Comparison of ENCODE assay signal across 28 cellular contexts in genomic region chr15:95558916-95559315, GRCh38.
DNase-seq lines count a peak whose midpoint lies in the region; FAIRE-seq and TF ChIP-seq lines count a peak whose summit lies in the region.
"Had no signal": no experiment of that assay in that cellular context is flagged by ENCODE, and none has a peak within 500 bp of the region (broad histone marks: within the 10 kb centered on the region; RNA-seq: fewer than 3 reads in every experiment).

No MANE protein-coding gene starts in this region.

- H3K4me1 ChIP-seq in breast epithelium (peaks cover 0 to 4% of the 10 kb centered on the region in 2 donors), mesenchymal stem cell (ENCODE audit: control insufficient read depth, insufficient read depth, low read depth, low read length) (peaks cover 2% of the 10 kb centered on the region), esophagus muscularis mucosa (peaks cover 0 to 17% (median 5%) of the 10 kb centered on the region in 4 donors)
- H3K4me1 ChIP-seq: Peyer's patch had no signal

- no peaks in the 10 kb centered on the region for H3K79me1 ChIP-seq in mesenchymal stem cell (replicated peaks; ENCODE audit: low read length, poor library complexity, severe bottlenecking)

- H2BK12ac ChIP-seq in mesenchymal stem cell (ENCODE audit: low read length in 2 of 2): no peak overlapping the region

- intact Hi-C loops in MCF 10A (cut with micrococcal nuclease) (loop anchor here (5.0 kb wide), 1 partner anchor 768 kb away; no protein-coding TSS in a partner anchor), breast epithelium (cut with DNase I; ENCODE audit: low total_unique reads) (no loop called here), esophagus muscularis mucosa (cut with DNase I) (no loop called here)

- H3K4me1 Mint-ChIP-seq in MCF 10A (ENCODE audit: insufficient read depth, unreplicated experiment): peaks cover 37% of the 10 kb centered on the region
- H3K4me1 Mint-ChIP-seq: activated naive CD4-positive, alpha-beta T cell treated with anti-CD3 and anti-CD28 coated beads, Interleukin-2, amount 10 ng/mL, durations not matched to agents 7 days and 5 days; CD4-positive, CD25-positive, alpha-beta regulatory T cell; stimulated activated effector memory CD8-positive, alpha-beta T cell treated with anti-CD3 and anti-CD28 coated beads, Interleukin-12 subunit alpha, Interleukin-12 subunit beta, amount 100 ng/mL, for 72 hours had no signal

- no peaks in the 10 kb centered on the region for H3K36me3 Mint-ChIP-seq in MCF 10A (ENCODE audit: insufficient read depth, unreplicated experiment)
- H3K36me3 Mint-ChIP-seq: activated naive CD4-positive, alpha-beta T cell treated with anti-CD3 and anti-CD28 coated beads, Interleukin-2, amount 10 ng/mL, durations not matched to agents 7 days and 5 days; stimulated activated effector memory CD8-positive, alpha-beta T cell treated with anti-CD3 and anti-CD28 coated beads, Interleukin-12 subunit alpha, Interleukin-12 subunit beta, amount 100 ng/mL, for 72 hours had no signal

- H4K8ac ChIP-seq in mesenchymal stem cell (ENCODE audit: low read length): no peak overlapping the region

- H3K4me3 Mint-ChIP-seq in MCF 10A (ENCODE audit: unreplicated experiment): no peak overlapping the region
- H3K4me3 Mint-ChIP-seq: activated naive CD4-positive, alpha-beta T cell treated with anti-CD3 and anti-CD28 coated beads, Interleukin-2, amount 10 ng/mL, durations not matched to agents 7 days and 5 days; CD4-positive, CD25-positive, alpha-beta regulatory T cell; stimulated activated effector memory CD8-positive, alpha-beta T cell treated with anti-CD3 and anti-CD28 coated beads, Interleukin-12 subunit alpha, Interleukin-12 subunit beta, amount 100 ng/mL, for 72 hours had no signal

- H3K9ac ChIP-seq in mesenchymal stem cell (ENCODE audit: low read length): peak overlapping the region; percentile 55

- H2BK120ac ChIP-seq in mesenchymal stem cell (ENCODE audit: low read depth, low read length): no peak overlapping the region

- H3K4me3 ChIP-seq in breast epithelium (no peak overlapping the region), bronchial epithelial cell (ENCODE audit: low read depth, low read length) (no peak overlapping the region), mesenchymal stem cell (ENCODE audit: insufficient read depth in 1 of 2, low read depth in 1 of 2, low read length in 2 of 2) (peak overlapping the region in 1 of 2 experiments; percentile 29), esophagus muscularis mucosa (no peak overlapping the region)
- H3K4me3 ChIP-seq: heart right ventricle, MG63, Peyer's patch, prostate gland, SJCRH30 had no signal

- no peak overlapping the region for H2AFZ ChIP-seq in mesenchymal stem cell (ENCODE audit: low read depth, low read length)

- CTCF ChIA-PET in MCF 10A (lab: Yijun Ruan, JAX): interaction anchor here (0.6 kb wide), 1 partner anchor 780 kb away, joined by 3 read pairs; no protein-coding TSS in a partner anchor

- no peak overlapping the region for H3K23ac ChIP-seq in mesenchymal stem cell (ENCODE audit: low read length in 2 of 2)

- no CpG with 5 or more reads among the region's 2 CpGs for WGBS in mesenchymal stem cell
- WGBS in esophagus muscularis mucosa: 56% methylated on average over 2 of the region's 2 CpGs

- H3K27ac ChIP-seq in breast epithelium (no peak overlapping the region), mesenchymal stem cell (ENCODE audit: low read length, poor library complexity, severe bottlenecking) (no peak overlapping the region), esophagus muscularis mucosa (replicated peaks in 1 of 4) (no peak overlapping the region)
- H3K27ac ChIP-seq: Peyer's patch, prostate gland had no signal

- POLR2A ChIA-PET in MCF 10A (lab: Yijun Ruan, JAX): interaction anchor here (0.7 to 1.3 kb wide), 2 partner anchors 70 to 768 kb away, joined by 3 to 4 read pairs; no protein-coding TSS in a partner anchor

- no peak overlapping the region for H3K14ac ChIP-seq in mesenchymal stem cell (ENCODE audit: low read length in 2 of 2)

- H3K9me3 Mint-ChIP-seq in MCF 10A (ENCODE audit: unreplicated experiment): no peaks in the 10 kb centered on the region
- H3K9me3 Mint-ChIP-seq: activated naive CD4-positive, alpha-beta T cell treated with anti-CD3 and anti-CD28 coated beads, Interleukin-2, amount 10 ng/mL, durations not matched to agents 7 days and 5 days; stimulated activated effector memory CD8-positive, alpha-beta T cell treated with anti-CD3 and anti-CD28 coated beads, Interleukin-12 subunit alpha, Interleukin-12 subunit beta, amount 100 ng/mL, for 72 hours had no signal

- no peak overlapping the region for H4K91ac ChIP-seq in mesenchymal stem cell (ENCODE audit: low read length)

- H3K9me3 ChIP-seq in breast epithelium: no peaks in the 10 kb centered on the region
- H3K9me3 ChIP-seq in mesenchymal stem cell (ENCODE audit: control insufficient read depth, low read length): no peaks in the 10 kb centered on the region
- H3K9me3 ChIP-seq in esophagus muscularis mucosa: no peaks in the 10 kb centered on the region
- H3K9me3 ChIP-seq: heart right ventricle, Peyer's patch, prostate gland, SJCRH30 had no signal

- TF ChIP-seq POLR2A in breast epithelium (IDR thresholded peaks at IDR 0.05) (no peak), esophagus muscularis mucosa (IDR thresholded peaks at IDR 0.05; ENCODE audit: low read depth) (no peak)

- H3K27me3 ChIP-seq in breast epithelium (no peaks in the 10 kb centered on the region), bronchial epithelial cell (ENCODE audit: control insufficient read depth, insufficient read depth, low read length) (no peaks in the 10 kb centered on the region), mesenchymal stem cell (ENCODE audit: control insufficient read depth in 1 of 2, insufficient read depth in 1 of 2, low read length in 2 of 2) (no peaks in the 10 kb centered on the region), esophagus muscularis mucosa (no peaks in the 10 kb centered on the region)
- H3K27me3 ChIP-seq: heart right ventricle, MG63, Peyer's patch, SJCRH30 had no signal

- TF ChIP-seq CTCF in MCF 10A (IDR thresholded peaks at IDR 0.05; ENCODE audit: unreplicated experiment) (no peak), breast epithelium (IDR thresholded peaks at IDR 0.05) (no peak), bronchial epithelial cell (IDR thresholded peaks at IDR 0.05; ENCODE audit: insufficient read depth, low read length, severe bottlenecking) (no peak), esophagus muscularis mucosa (IDR thresholded peaks at IDR 0.05) (no peak)

- H2BK15ac ChIP-seq in mesenchymal stem cell (ENCODE audit: low read depth, poor library complexity, severe bottlenecking): no peak overlapping the region

- DNase-seq in MCF 10A (ENCODE audit: unreplicated experiment): no peak
- DNase-seq in breast epithelium (ENCODE audit: low spot score in 2 of 2): no peak
- peak; percentile 35 for DNase-seq in bronchial epithelial cell (ENCODE audit: low read depth)
- no peak for DNase-seq in mesenchymal stem cell
- DNase-seq in esophagus muscularis mucosa (ENCODE audit: extremely low spot score): no peak
- DNase-seq in NCI-H1092 (lab: John Stamatoyannopoulos, UW): no peak
- no peak for DNase-seq in dermis blood vessel endothelial cell
- no peak for DNase-seq in activated naive CD4-positive, alpha-beta T cell (lab: John Stamatoyannopoulos, UW)
- DNase-seq: 8988T; activated CD4-positive, alpha-beta T cell treated with anti-CD3 and anti-CD28 coated beads, Interleukin-2, amount 50 U/mL, for 48 hours; activated naive CD4-positive, alpha-beta T cell treated with anti-CD3 and anti-CD28 coated beads, Interleukin-2, amount 10 ng/mL, durations not matched to agents 7 days and 5 days; amygdala; CD4-positive, CD25-positive, alpha-beta regulatory T cell; DMS 273 treated with DMSO at 0.1 percent for 48 hours; H7; heart right ventricle; KBM-7; MG63; NCI-H2029; NCI-H2227 treated with DMSO at 0.1 percent for 48 hours; NCI-H69; Peyer's patch; SJCRH30; stimulated activated CD4-positive, alpha-beta T cell treated with anti-CD3 and anti-CD28 coated beads, Interleukin-4, amount 100 ng/mL, for 24 hours; substantia nigra; T-helper 1 cell had no signal

- no peak for TF ChIP-seq EP300 in esophagus muscularis mucosa (IDR thresholded peaks at IDR 0.05)

- no peak overlapping the region for H2AK5ac ChIP-seq in mesenchymal stem cell (ENCODE audit: low read length, severe bottlenecking)

- no peaks in the 10 kb centered on the region for H3K27me3 Mint-ChIP-seq in MCF 10A (ENCODE audit: insufficient read depth, unreplicated experiment)

- H2BK5ac ChIP-seq in mesenchymal stem cell (ENCODE audit: low read depth, low read length, poor library complexity, severe bottlenecking): no peak overlapping the region

- H3K4ac ChIP-seq in mesenchymal stem cell (ENCODE audit: low read depth in 1 of 2, low read length in 2 of 2): no peak overlapping the region

- no peak overlapping the region for H3K4me2 ChIP-seq in mesenchymal stem cell (ENCODE audit: low read length, poor library complexity, severe bottlenecking)

- no peak overlapping the region for H3K18ac ChIP-seq in mesenchymal stem cell (ENCODE audit: low read depth in 1 of 2, low read length in 2 of 2)

- H3K36me3 ChIP-seq in breast epithelium: no peaks in the 10 kb centered on the region
- H3K36me3 ChIP-seq in bronchial epithelial cell (ENCODE audit: control insufficient read depth, insufficient read depth, low read length): no peaks in the 10 kb centered on the region
- H3K36me3 ChIP-seq in mesenchymal stem cell (ENCODE audit: control insufficient read depth in 1 of 2, insufficient read depth in 2 of 2, low read depth in 1 of 2, low read length in 2 of 2): no peaks in the 10 kb centered on the region
- no peaks in the 10 kb centered on the region for H3K36me3 ChIP-seq in esophagus muscularis mucosa
- H3K36me3 ChIP-seq: heart right ventricle, MG63, Peyer's patch, prostate gland, SJCRH30 had no signal

- peak overlapping the region; percentile 90 for H3K27ac Mint-ChIP-seq in MCF 10A (ENCODE audit: low read depth, unreplicated experiment)
- H3K27ac Mint-ChIP-seq: activated naive CD4-positive, alpha-beta T cell treated with anti-CD3 and anti-CD28 coated beads, Interleukin-2, amount 10 ng/mL, durations not matched to agents 7 days and 5 days; CD4-positive, CD25-positive, alpha-beta regulatory T cell; stimulated activated effector memory CD8-positive, alpha-beta T cell treated with anti-CD3 and anti-CD28 coated beads, Interleukin-12 subunit alpha, Interleukin-12 subunit beta, amount 100 ng/mL, for 72 hours had no signal

- FAIRE-seq in bronchial epithelial cell (lab: Jason Lieb, UNC): no peak

- BruUV-seq in MCF 10A (replicated peaks; lab: Mats Ljungman, UMichigan): no TSS peak
